16 cellular contexts compared by ENCODE assay signal in the genomic region with DNA sequence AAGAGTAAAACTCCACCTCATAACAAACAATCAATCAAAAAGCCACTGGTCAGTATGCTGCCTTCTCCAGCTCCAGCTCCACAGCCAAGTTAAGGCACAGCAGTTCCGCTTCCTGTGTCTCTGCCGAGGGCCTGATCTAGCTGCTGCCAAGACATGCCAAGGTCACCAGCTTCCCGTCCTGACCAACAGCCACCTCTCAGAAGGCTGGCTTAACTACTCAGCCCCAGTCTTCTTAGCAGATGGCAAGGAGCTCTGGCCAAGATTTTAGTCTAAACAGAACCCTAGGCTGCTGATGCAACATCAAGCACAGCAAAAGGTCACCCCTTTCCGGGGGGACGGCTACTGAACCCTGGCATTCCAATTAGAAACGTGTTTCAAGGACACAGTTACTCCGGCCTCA. TPM values are rescaled to one million over a fixed set of nuclear protein-coding genes. Genes with fewer than 3 reads are reported as not detected.
DNase-seq lines count a peak whose midpoint lies in the region; ATAC-seq and TF ChIP-seq lines count a peak whose summit lies in the region.
"Had no signal": no experiment of that assay in that cellular context is flagged by ENCODE, and none has a peak within 500 bp of the region (broad histone marks: within the 10 kb centered on the region; RNA-seq: fewer than 3 reads in every experiment).

No MANE protein-coding gene starts in this region.

- H3K9me3 ChIP-seq in WERI-Rb-1 (ENCODE audit: severe bottlenecking) = no peaks in the 10 kb centered on the region
- no peaks in the 10 kb centered on the region for H3K9me3 ChIP-seq in fibroblast of lung (ENCODE audit: control insufficient read depth, insufficient read depth, low read depth, low read length)
- H3K9me3 ChIP-seq in osteoblast (ENCODE audit: low read depth, low read length) = no peaks in the 10 kb centered on the region
- H3K9me3 ChIP-seq: neutrophil had no signal

- no peak overlapping the region for H2AFZ ChIP-seq in fibroblast of lung (ENCODE audit: low read length)
- H2AFZ ChIP-seq in osteoblast (ENCODE audit: low read length) = no peak overlapping the region

- H3K9ac ChIP-seq in fibroblast of lung (ENCODE audit: insufficient read depth, low read length) = no peak overlapping the region

- H3K4me3 ChIP-seq in WERI-Rb-1 (ENCODE audit: low read depth, low read length) (no peak overlapping the region), fibroblast of lung (replicated peaks in 1 of 4; ENCODE audit: control extremely low read depth in 1 of 4, insufficient read depth in 1 of 4, low read depth in 3 of 4, low read length in 4 of 4) (no peak overlapping the region), osteoblast (ENCODE audit: insufficient read depth, low read length) (no peak overlapping the region)
- H3K4me3 ChIP-seq: GM12878 had no signal

- H3K27ac ChIP-seq in WERI-Rb-1 (peak overlapping the region; percentile 61), fibroblast of lung (ENCODE audit: insufficient read depth, low read length) (peak overlapping the region; percentile 30), osteoblast (ENCODE audit: low read depth, low read length) (no peak overlapping the region)
- H3K27ac ChIP-seq: neutrophil had no signal

- H3K4me1 ChIP-seq in fibroblast of lung (ENCODE audit: control insufficient read depth, extremely low read depth, insufficient read depth, low read length) (peaks cover 14% of the 10 kb centered on the region), osteoblast (ENCODE audit: insufficient read depth, low read length) (peaks cover 23% of the 10 kb centered on the region)

- H3K27me3 ChIP-seq in WERI-Rb-1 (ENCODE audit: insufficient read depth, low read depth, severe bottlenecking) = no peaks in the 10 kb centered on the region
- no peaks in the 10 kb centered on the region for H3K27me3 ChIP-seq in fibroblast of lung (ENCODE audit: control insufficient read depth, insufficient read depth, low read length)
- no peaks in the 10 kb centered on the region for H3K27me3 ChIP-seq in osteoblast (ENCODE audit: insufficient read depth, low read length)
- H3K27me3 ChIP-seq: neutrophil had no signal

- H4K20me1 ChIP-seq in fibroblast of lung (ENCODE audit: control insufficient read depth, extremely low read depth, insufficient read depth, low read length) (no peaks in the 10 kb centered on the region), osteoblast (ENCODE audit: insufficient read depth, low read length) (no peaks in the 10 kb centered on the region)

- H3K79me2 ChIP-seq in fibroblast of lung (ENCODE audit: control insufficient read depth, insufficient read depth, low read length) (no peaks in the 10 kb centered on the region), osteoblast (ENCODE audit: insufficient read depth, low read length) (no peaks in the 10 kb centered on the region)

- DNase-seq in AG08396 (ENCODE audit: low spot score) = peak; percentile 62
- DNase-seq in WERI-Rb-1 = peak; percentile 50
- peak in 1 of 2 donors; percentile 87 for DNase-seq in fibroblast of lung (ENCODE audit: low read depth in 2 of 2)
- peak; percentile 47 for DNase-seq in osteoblast (ENCODE audit: insufficient read length, low spot score, missing footprints)
- no peak for DNase-seq in NCI-H187 treated with DMSO at 0.1 percent for 48 hours (lab: John Stamatoyannopoulos, UW)
- DNase-seq: activated CD4-positive, alpha-beta T cell treated with anti-CD3 and anti-CD28 coated beads, Interleukin-2, amount 50 U/mL, for 1 hour; activated effector memory CD4-positive, alpha-beta T cell treated with Interleukin-2 at 50 U/mL for 16 hours; cerebellar nuclear complex; kidney glomerular epithelial cell; NCI-H2171; T-helper 1 cell had no signal

- H3K36me3 ChIP-seq in WERI-Rb-1 = peaks cover 67% of the 10 kb centered on the region
- H3K36me3 ChIP-seq in fibroblast of lung (ENCODE audit: control insufficient read depth, insufficient read depth, low read length) = peaks cover 7% of the 10 kb centered on the region
- H3K36me3 ChIP-seq in osteoblast (ENCODE audit: insufficient read depth, low read length) = peaks cover 13% of the 10 kb centered on the region

- ATAC-seq in HG02798 (IDR thresholded peaks at IDR 0.05; ENCODE audit: poor library complexity, unreplicated experiment) (no peak), GM18907 (IDR thresholded peaks at IDR 0.05; ENCODE audit: unreplicated experiment) (no peak), HG03442 (IDR thresholded peaks at IDR 0.05; ENCODE audit: unreplicated experiment) (no peak)
- ATAC-seq: GM12878 had no signal

- no peak overlapping the region for H3K4me2 ChIP-seq in fibroblast of lung (ENCODE audit: extremely low read depth, insufficient read depth, low read length)
- H3K4me2 ChIP-seq in osteoblast (ENCODE audit: insufficient read depth, low read length) = no peak overlapping the region

- TF ChIP-seq CTCF in WERI-Rb-1 (IDR thresholded peaks at IDR 0.05; ENCODE audit: low read depth, low read length) (no peak), fibroblast of lung (conservative IDR thresholded peaks at IDR 0.05 in 1 of 2, IDR thresholded peaks at IDR 0.05 in 1 of 2; ENCODE audit: low read depth in 1 of 2, low read length in 2 of 2) (no peak), osteoblast (IDR thresholded peaks at IDR 0.05; ENCODE audit: extremely low read depth, low read depth, low read length) (no peak)

RNA-seq across cellular contexts. Expression of gene MNT, which starts 17.7 kb away (rescaled TPM):
- 4.9 and 8.4 TPM in 2 replicates for total RNA-seq in fibroblast of lung
- polyA plus RNA-seq in fibroblast of lung = 1.7 and 2.2 TPM in 2 replicates
- polyA plus RNA-seq in fibroblast of lung (2012) = 11.3 and 12.2 TPM in 2 replicates
- polyA minus RNA-seq in fibroblast of lung (ENCODE audit: low replicate concordance) = 15.8 and 17.1 TPM in 2 replicates
- 12.3 and 14.1 TPM in 2 replicates for total RNA-seq in osteoblast
